Comparison of ENCODE assay signal across 26 cellular contexts in genomic region chr4:115729739-115730266, GRCh38.
DNase-seq lines count a peak whose midpoint lies in the region; ATAC-seq, FAIRE-seq and TF ChIP-seq lines count a peak whose summit lies in the region.
"Had no signal": no experiment of that assay in that cellular context is flagged by ENCODE, and none has a peak within 500 bp of the region (broad histone marks: within the 10 kb centered on the region; RNA-seq: fewer than 3 reads in every experiment).

No MANE protein-coding gene starts in this region.

- no peak for ATAC-seq in HepG2
- ATAC-seq in right lobe of liver = no peak
- no peak for ATAC-seq in IMR-90 (ENCODE audit: low read depth)
- no peak for ATAC-seq in K562
- no peak for ATAC-seq in GM21423 (IDR thresholded peaks at IDR 0.05; ENCODE audit: unreplicated experiment)
- ATAC-seq in Right ventricle myocardium superior (ENCODE audit: poor library complexity) = no peak

- TF ChIP-seq POLR2A in HepG2 (IDR thresholded peaks at IDR 0.05; ENCODE audit: insufficient read depth in 1 of 2, low read depth in 2 of 2, low read length in 2 of 2) (no peak), right lobe of liver (IDR thresholded peaks at IDR 0.05) (no peak), IMR-90 (IDR thresholded peaks at IDR 0.05; ENCODE audit: low read depth, low read length) (no peak), K562 (conservative IDR thresholded peaks at IDR 0.05) (no peak)

- no peak overlapping the region for H2AFZ ChIP-seq in HepG2 (ENCODE audit: low read length)
- H2AFZ ChIP-seq in IMR-90 (replicated peaks; ENCODE audit: low read length, poor library complexity) = no peak overlapping the region
- H2AFZ ChIP-seq in K562 (ENCODE audit: low read depth, low read length) = no peak overlapping the region
- no peak overlapping the region for H2AFZ ChIP-seq in neural cell (ENCODE audit: low read depth, low read length)

- H3K4me1 ChIP-seq in HepG2 (ENCODE audit: insufficient read depth, low read length) (no peaks in the 10 kb centered on the region), right lobe of liver (no peaks in the 10 kb centered on the region), IMR-90 (ENCODE audit: control insufficient read depth, insufficient read depth, low read length) (no peaks in the 10 kb centered on the region), K562 (replicated peaks in 1 of 2; ENCODE audit: control insufficient read depth in 2 of 2, insufficient read depth in 2 of 2, low read length in 2 of 2) (no peaks in the 10 kb centered on the region)
- H3K4me1 ChIP-seq: BE2C, BLaER1 had no signal

- 10% methylated on average over 5 of the region's 5 CpGs for WGBS in HepG2 (ENCODE audit: low lambda C conversion rate)
- WGBS in right lobe of liver (ENCODE audit: insufficient coverage, low coverage, low lambda C conversion rate, missing lambda C conversion rate) = 38% methylated on average over 5 of the region's 5 CpGs
- no CpG with 5 or more reads among the region's 5 CpGs for WGBS in IMR-90 (ENCODE audit: extremely low coverage in 2 of 2, insufficient read length in 1 of 2), 2 experiments
- 2% methylated on average over 5 of the region's 5 CpGs for WGBS in K562 (ENCODE audit: insufficient coverage, low coverage, missing lambda C conversion rate)

- no peak for TF ChIP-seq CTCF in HepG2 (CRISPR knock-in tag; IDR thresholded peaks at IDR 0.05)
- no peak for TF ChIP-seq CTCF in right lobe of liver (IDR thresholded peaks at IDR 0.05)
- no peak for TF ChIP-seq CTCF in IMR-90 (conservative IDR thresholded peaks at IDR 0.05; ENCODE audit: low read depth, low read length)
- no peak for TF ChIP-seq CTCF in K562 (IDR thresholded peaks at IDR 0.05 in 2 of 3, conservative IDR thresholded peaks at IDR 0.05 in 1 of 3; ENCODE audit: insufficient read depth in 2 of 3, low read depth in 1 of 3, low read length in 3 of 3)
- TF ChIP-seq CTCF in neural cell (IDR thresholded peaks at IDR 0.05; ENCODE audit: poor library complexity, severe bottlenecking) = no peak

- H2AK5ac ChIP-seq in IMR-90 (ENCODE audit: low read depth, low read length) = no peak overlapping the region

- H3K9me3 ChIP-seq in HepG2 (ENCODE audit: low read length) (no peaks in the 10 kb centered on the region), right lobe of liver (no peaks in the 10 kb centered on the region), IMR-90 (ENCODE audit: control insufficient read depth, insufficient read depth, low read length) (0 out of 2 replicates have a peak, but pooled peaks cover 6% of the 10 kb centered on the region), K562 (replicated peaks; ENCODE audit: control insufficient read depth, insufficient read depth, low read depth, low read length) (no peaks in the 10 kb centered on the region), neural cell (ENCODE audit: low read length) (no peaks in the 10 kb centered on the region)
- H3K9me3 ChIP-seq: BE2C, BLaER1 had no signal

- intact Hi-C loops in HepG2 (cut with micrococcal nuclease; ENCODE audit: unreplicated experiment) (no loop called here), right lobe of liver (cut with DNase I) (no loop called here), IMR-90 (cut with micrococcal nuclease) (no loop called here), K562 (cut with micrococcal nuclease) (no loop called here), Right ventricle myocardium superior (cut with DNase I) (no loop called here)

- BruUV-seq in HepG2 (replicated peaks; lab: Mats Ljungman, UMichigan) (no TSS peak), IMR-90 (replicated peaks; lab: Mats Ljungman, UMichigan) (no TSS peak), K562 (replicated peaks; lab: Mats Ljungman, UMichigan) (no TSS peak)

- H3K79me2 ChIP-seq in HepG2 (ENCODE audit: insufficient read depth, low read length) = no peaks in the 10 kb centered on the region
- H3K79me2 ChIP-seq in K562 (ENCODE audit: control insufficient read depth, insufficient read depth, low read length) = no peaks in the 10 kb centered on the region
- no peaks in the 10 kb centered on the region for H3K79me2 ChIP-seq in neural cell (replicated peaks; ENCODE audit: insufficient read depth, low read length)

- H3K79me1 ChIP-seq in IMR-90 (ENCODE audit: low read depth in 1 of 2, low read length in 2 of 2) = no peaks in the 10 kb centered on the region

- H3K4ac ChIP-seq in IMR-90 (ENCODE audit: low read depth, low read length) = no peak overlapping the region

- no peak overlapping the region for H4K8ac ChIP-seq in IMR-90 (ENCODE audit: low read depth in 2 of 2, low read length in 2 of 2)

- in situ Hi-C loops in HepG2 (cut with HindIII; ENCODE audit: extremely low pct_ligation_motif_present, low pct_unique_long_range_greater_than_20kb) = no loop called here
- in situ Hi-C loops in IMR-90 (cut with MboI; ENCODE audit: low sequenced_read_pairs) = no loop called here
- in situ Hi-C loops in K562 (cut with MboI) = no loop called here

- no peak for DNase-seq in HepG2 (ENCODE audit: low spot score)
- DNase-seq in right lobe of liver = no peak
- DNase-seq in IMR-90 = no peak
- no peak for DNase-seq in K562 (ENCODE audit: extremely low read depth in 1 of 4, low spot score in 3 of 4)
- DNase-seq in NCI-H1694 (lab: John Stamatoyannopoulos, UW) = no peak
- no peak for DNase-seq in Right ventricle myocardium superior
- DNase-seq: ACHN; BE2C; C1 segment of cervical spinal cord; CD4-positive, alpha-beta memory T cell; CD4-positive, CD25-positive, alpha-beta regulatory T cell; CD8-positive, alpha-beta memory T cell; COR-L47; DMS 273 treated with DMSO at 0.1 percent for 48 hours; DMS153; DMS53; DMS79; DND-41; EL; GF-D8 had no signal

- H2BK20ac ChIP-seq in IMR-90 (ENCODE audit: low read depth, low read length) = no peak overlapping the region

- H3K4me2 ChIP-seq in HepG2 (ENCODE audit: low read depth, low read length) (no peak overlapping the region), IMR-90 (ENCODE audit: low read depth, low read length) (no peak overlapping the region), K562 (ENCODE audit: insufficient read depth, low read length) (no peak overlapping the region), neural cell (ENCODE audit: low read length) (no peak overlapping the region)
- H3K4me2 ChIP-seq: BLaER1 had no signal

- no peak overlapping the region for H3K18ac ChIP-seq in IMR-90 (ENCODE audit: low read depth, low read length)

- dilution Hi-C loops in IMR-90 (cut with HindIII; ENCODE audit: low sequenced_read_pairs, unreplicated experiment) = no loop called here

- no peak overlapping the region for H3K27ac ChIP-seq in HepG2 (ENCODE audit: extremely low read length, insufficient read depth, low read length)
- no peak overlapping the region for H3K27ac ChIP-seq in right lobe of liver
- no peak overlapping the region for H3K27ac ChIP-seq in IMR-90 (ENCODE audit: insufficient read depth, low read length)
- H3K27ac ChIP-seq in K562 (ENCODE audit: extremely low read depth, low read depth, low read length) = no peak overlapping the region
- no peak overlapping the region for H3K27ac ChIP-seq in neural cell (ENCODE audit: low read length)
- H3K27ac ChIP-seq: 22Rv1, BLaER1 had no signal

- TF ChIP-seq EP300 in HepG2 (IDR thresholded peaks at IDR 0.05; ENCODE audit: low read depth in 2 of 2, low read length in 2 of 2) = no peak
- no peak for TF ChIP-seq EP300 in HepG2 (CRISPR knock-in tag; IDR thresholded peaks at IDR 0.05; ENCODE audit: borderline replicate concordance)
- TF ChIP-seq EP300 in K562 (IDR thresholded peaks at IDR 0.05; ENCODE audit: low read length) = no peak
- TF ChIP-seq EP300 in neural cell (conservative IDR thresholded peaks at IDR 0.05; ENCODE audit: poor library complexity, severe bottlenecking) = peak; percentile 66

- no peaks in the 10 kb centered on the region for H3K9me1 ChIP-seq in IMR-90 (ENCODE audit: insufficient read depth, low read length)
- no peaks in the 10 kb centered on the region for H3K9me1 ChIP-seq in K562 (ENCODE audit: control insufficient read depth, insufficient read depth, low read length)

- H3K36me3 ChIP-seq in HepG2 (replicated peaks in 1 of 2; ENCODE audit: control insufficient read depth in 1 of 2, insufficient read depth in 2 of 2, low read length in 2 of 2) (no peaks in the 10 kb centered on the region), right lobe of liver (no peaks in the 10 kb centered on the region), IMR-90 (ENCODE audit: control insufficient read depth, insufficient read depth, low read length) (no peaks in the 10 kb centered on the region), K562 (ENCODE audit: control insufficient read depth, insufficient read depth, low read length) (no peaks in the 10 kb centered on the region), neural cell (ENCODE audit: insufficient read depth, low read length) (no peaks in the 10 kb centered on the region)
- H3K36me3 ChIP-seq: BE2C, BLaER1 had no signal

- no peak overlapping the region for H2BK120ac ChIP-seq in IMR-90 (ENCODE audit: low read depth, low read length)

- H3K27me3 ChIP-seq in HepG2 (ENCODE audit: control insufficient read depth in 1 of 2, insufficient read depth in 2 of 2, low read length in 2 of 2) (no peaks in the 10 kb centered on the region), right lobe of liver (no peaks in the 10 kb centered on the region), IMR-90 (ENCODE audit: control insufficient read depth, insufficient read depth, low read length) (no peaks in the 10 kb centered on the region), K562 (ENCODE audit: control insufficient read depth in 2 of 2, insufficient read depth in 2 of 2, low read length in 2 of 2) (no peaks in the 10 kb centered on the region), neural cell (ENCODE audit: insufficient read depth, low read depth, low read length) (no peaks in the 10 kb centered on the region)
- H3K27me3 ChIP-seq: BE2C, BLaER1 had no signal

- H2BK15ac ChIP-seq in IMR-90 (ENCODE audit: low read depth, low read length) = no peak overlapping the region

- H2BK5ac ChIP-seq in IMR-90 (ENCODE audit: low read depth, low read length, poor library complexity, severe bottlenecking) = no peak overlapping the region

- POLR2A ChIA-PET in HepG2 (lab: Yijun Ruan, JAX) (no interaction called here), IMR-90 (lab: Charles Lee; ENCODE audit: unreplicated experiment) (no interaction called here), K562 (lab: Yijun Ruan, JAX) (no interaction called here)

- no peak overlapping the region for H3K23ac ChIP-seq in IMR-90 (ENCODE audit: low read depth, low read length)

- FAIRE-seq in HepG2 (lab: Jason Lieb, UNC) (no peak), K562 (lab: Jason Lieb, UNC) (no peak)
- FAIRE-seq: GM12891, GM19239 had no signal

- no peak overlapping the region for H3K9ac ChIP-seq in HepG2 (ENCODE audit: insufficient read depth, low read depth, low read length)
- no peak overlapping the region for H3K9ac ChIP-seq in IMR-90 (ENCODE audit: low read depth, low read length)
- no peak overlapping the region for H3K9ac ChIP-seq in K562 (ENCODE audit: insufficient read depth in 1 of 2, low read depth in 2 of 2, low read length in 2 of 2)
- no peak overlapping the region for H3K9ac ChIP-seq in neural cell (ENCODE audit: low read length)
- H3K9ac ChIP-seq: BLaER1 had no signal

- H3K14ac ChIP-seq in IMR-90 (replicated peaks; ENCODE audit: low read depth, low read length) = no peak overlapping the region

- no peak overlapping the region for H4K91ac ChIP-seq in IMR-90 (ENCODE audit: insufficient read depth, low read depth, low read length)

- H3K9me2 ChIP-seq in neural cell (ENCODE audit: insufficient read depth, low read length) = no peaks in the 10 kb centered on the region

- H3F3A ChIP-seq in neural cell (ENCODE audit: insufficient read depth, low read length, poor library complexity, severe bottlenecking) = no peaks in the 10 kb centered on the region

- H3K4me3 ChIP-seq in HepG2 (replicated peaks in 1 of 3; ENCODE audit: insufficient read depth in 1 of 3, low read depth in 2 of 3, low read length in 3 of 3) = no peak overlapping the region
- no peak overlapping the region for H3K4me3 ChIP-seq in right lobe of liver
- H3K4me3 ChIP-seq in IMR-90 (ENCODE audit: insufficient read depth, low read depth, low read length) = no peak overlapping the region
- H3K4me3 ChIP-seq in K562 = no peak overlapping the region
- H3K4me3 ChIP-seq in neural cell (ENCODE audit: low read length) = no peak overlapping the region
- H3K4me3 ChIP-seq: BLaER1 had no signal

- no peak overlapping the region for H4K5ac ChIP-seq in IMR-90 (ENCODE audit: low read depth, low read length)

- H4K20me1 ChIP-seq in HepG2 (ENCODE audit: insufficient read depth, low read length) = no peaks in the 10 kb centered on the region
- H4K20me1 ChIP-seq in IMR-90 (ENCODE audit: insufficient read depth, low read length) = no peaks in the 10 kb centered on the region
- no peaks in the 10 kb centered on the region for H4K20me1 ChIP-seq in K562 (replicated peaks; ENCODE audit: control insufficient read depth, insufficient read depth, low read length)
- no peaks in the 10 kb centered on the region for H4K20me1 ChIP-seq in neural cell (ENCODE audit: insufficient read depth)
- H4K20me1 ChIP-seq: BLaER1 had no signal

- no peak for TF ChIP-seq RAD21 in HepG2 (CRISPR knock-in tag; IDR thresholded peaks at IDR 0.05)
- TF ChIP-seq RAD21 in IMR-90 (IDR thresholded peaks at IDR 0.05; ENCODE audit: low read length) = no peak
- TF ChIP-seq RAD21 in K562 (CRISPR knock-in tag; conservative IDR thresholded peaks at IDR 0.05 in 1 of 2, IDR thresholded peaks at IDR 0.05 in 1 of 2) = no peak
- TF ChIP-seq RAD21 in neural cell (conservative IDR thresholded peaks at IDR 0.05) = no peak

- CTCF ChIA-PET in HepG2 (lab: Yijun Ruan, JAX; ENCODE audit: low intra/inter-chr PET ratio, low total read pairs) = no interaction called here
- CTCF ChIA-PET in IMR-90 (lab: Yijun Ruan, JAX) = no interaction called here
- CTCF ChIA-PET in K562 (lab: Yijun Ruan, JAX; ENCODE audit: low intra/inter-chr PET ratio) = no interaction called here

- no peak overlapping the region for H2AK9ac ChIP-seq in IMR-90 (replicated peaks; ENCODE audit: low read depth, low read length, poor library complexity)

- no peak overlapping the region for H3K56ac ChIP-seq in IMR-90 (ENCODE audit: extremely low read depth, insufficient read depth, low read length)

Comparison
In these comparisons a context has a peak if more than half of its experiments do, and no peak if none do; other contexts are left out.
1. Of the 241 proteins assayed by ChIP-seq in both HepG2 and K562: peak only in HepG2: none; only in K562: none; in both: MAFF; in neither: 239; mixed calls (peak in some experiments, not most) for 1.